ENCODE assay signal across 20 cellular contexts in genomic region chr22:40553014-40553579, GRCh38.
"Had no signal": no experiment of that assay in that cellular context is flagged by ENCODE, and none has a peak within 500 bp of the region (broad histone marks: within the 10 kb centered on the region; RNA-seq: fewer than 3 reads in every experiment).

No MANE protein-coding gene starts in this region.

- H3K27me3 ChIP-seq: brain microvascular endothelial cell, dorsolateral prefrontal cortex, gastrocnemius medialis, heart left ventricle, right atrium auricular region, suprapubic skin, upper lobe of left lung had no signal

- DNase-seq: activated CD4-positive, alpha-beta memory T cell treated with anti-CD3 and anti-CD28 coated beads, Interleukin-2, amount 10 ng/mL, durations not matched to agents 7 days and 5 days; activated CD8-positive, alpha-beta memory T cell treated with anti-CD3 and anti-CD28 coated beads, Interleukin-2, amount 10 ng/mL, durations not matched to agents 7 days and 5 days; activated naive CD4-positive, alpha-beta T cell; aorta; brain microvascular endothelial cell; central memory CD4-positive, alpha-beta T cell; dorsolateral prefrontal cortex; erythroblast; gastrocnemius medialis; heart left ventricle; left ventricle myocardium superior; naive thymus-derived CD4-positive, alpha-beta T cell; upper lobe of left lung; WERI-Rb-1 had no signal

- H3K27ac Mint-ChIP-seq: activated CD4-positive, alpha-beta memory T cell treated with anti-CD3 and anti-CD28 coated beads, Interleukin-2, amount 10 ng/mL, durations not matched to agents 7 days and 5 days; activated CD8-positive, alpha-beta memory T cell treated with anti-CD3 and anti-CD28 coated beads, Interleukin-2, amount 10 ng/mL, durations not matched to agents 7 days and 5 days; activated T-helper 17 cell treated with anti-CD3 and anti-CD28 coated beads, Interleukin-2, amount 50 U/mL, for 72 hours; memory B cell; stimulated activated naive CD8-positive, alpha-beta T cell treated with anti-CD3 and anti-CD28 coated beads, Interleukin-15, Interleukin-2, amounts not matched to agents 100 ng/mL and 50 ng/mL, for 24 hours had no signal

- H3K4me3 Mint-ChIP-seq: activated CD4-positive, alpha-beta memory T cell treated with anti-CD3 and anti-CD28 coated beads, Interleukin-2, amount 10 ng/mL, durations not matched to agents 7 days and 5 days; activated CD8-positive, alpha-beta memory T cell treated with anti-CD3 and anti-CD28 coated beads, Interleukin-2, amount 10 ng/mL, durations not matched to agents 7 days and 5 days; activated T-helper 17 cell treated with anti-CD3 and anti-CD28 coated beads, Interleukin-2, amount 50 U/mL, for 72 hours; memory B cell; stimulated activated naive CD8-positive, alpha-beta T cell treated with anti-CD3 and anti-CD28 coated beads, Interleukin-15, Interleukin-2, amounts not matched to agents 100 ng/mL and 50 ng/mL, for 24 hours had no signal

- H3K4me1 ChIP-seq: prostate gland, upper lobe of left lung had no signal

- H3K9me3 ChIP-seq: gastrocnemius medialis, prostate gland, right atrium auricular region, suprapubic skin, upper lobe of left lung had no signal

- H3K36me3 ChIP-seq: prostate gland, right atrium auricular region had no signal

- ATAC-seq: activated CD8-positive, alpha-beta memory T cell treated with anti-CD3 and anti-CD28 coated beads, Interleukin-2, amount 10 ng/mL, durations not matched to agents 7 days and 5 days; activated T-helper 17 cell treated with anti-CD3 and anti-CD28 coated beads, Interleukin-2, amount 50 U/mL, for 72 hours; gastrocnemius medialis; naive thymus-derived CD4-positive, alpha-beta T cell had no signal

- H3K27me3 Mint-ChIP-seq: activated CD4-positive, alpha-beta memory T cell treated with anti-CD3 and anti-CD28 coated beads, Interleukin-2, amount 10 ng/mL, durations not matched to agents 7 days and 5 days; activated CD8-positive, alpha-beta memory T cell treated with anti-CD3 and anti-CD28 coated beads, Interleukin-2, amount 10 ng/mL, durations not matched to agents 7 days and 5 days; activated T-helper 17 cell treated with anti-CD3 and anti-CD28 coated beads, Interleukin-2, amount 50 U/mL, for 72 hours; memory B cell; naive thymus-derived CD4-positive, alpha-beta T cell; stimulated activated naive CD8-positive, alpha-beta T cell treated with anti-CD3 and anti-CD28 coated beads, Interleukin-15, Interleukin-2, amounts not matched to agents 100 ng/mL and 50 ng/mL, for 24 hours had no signal

- H3K4me3 ChIP-seq: dorsolateral prefrontal cortex, gastrocnemius medialis, heart left ventricle, prostate gland, right atrium auricular region, suprapubic skin, upper lobe of left lung had no signal

- H3K27ac ChIP-seq: brain microvascular endothelial cell, gastrocnemius medialis, heart left ventricle, prostate gland, right atrium auricular region, suprapubic skin, upper lobe of left lung, WERI-Rb-1 had no signal
